In the genomic region with DNA sequence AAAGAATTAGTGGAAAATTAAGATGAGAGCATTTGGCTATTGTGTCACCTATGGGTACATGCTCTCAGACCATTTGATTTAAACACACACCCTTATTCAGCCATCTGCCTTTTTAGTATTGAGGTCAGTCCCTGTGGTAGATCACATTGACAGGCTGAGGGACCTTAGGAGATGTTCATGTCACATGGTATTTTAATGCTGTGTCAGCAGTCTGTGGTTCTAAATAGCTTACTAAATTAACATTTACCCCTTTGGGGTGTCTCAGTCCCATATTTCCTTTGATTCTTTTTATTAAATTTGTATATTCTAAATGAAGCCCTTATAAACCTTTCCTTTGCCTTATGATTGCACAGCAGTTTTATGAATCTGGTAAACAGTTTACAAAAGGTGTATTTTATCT, we compare ENCODE assay signal across 1 cellular context.
TF ChIP-seq lines count a peak whose summit lies in the region.

No MANE protein-coding gene starts in this region.

TF ChIP-seq in K562, 482 proteins besides CTCF, POLR2A, EP300 and RAD21 (continued from another document):
- TF ChIP-seq MAFF (IDR thresholded peaks at IDR 0.05; ENCODE audit: low read length) (peak; percentile 95), C11orf30 (IDR thresholded peaks at IDR 0.05; ENCODE audit: low read depth) (peak; percentile 89), ZBTB1 (CRISPR knock-in tag; IDR thresholded peaks at IDR 0.05; ENCODE audit: borderline replicate concordance, low read depth) (no peak)
- TF ChIP-seq, protein P1, sequence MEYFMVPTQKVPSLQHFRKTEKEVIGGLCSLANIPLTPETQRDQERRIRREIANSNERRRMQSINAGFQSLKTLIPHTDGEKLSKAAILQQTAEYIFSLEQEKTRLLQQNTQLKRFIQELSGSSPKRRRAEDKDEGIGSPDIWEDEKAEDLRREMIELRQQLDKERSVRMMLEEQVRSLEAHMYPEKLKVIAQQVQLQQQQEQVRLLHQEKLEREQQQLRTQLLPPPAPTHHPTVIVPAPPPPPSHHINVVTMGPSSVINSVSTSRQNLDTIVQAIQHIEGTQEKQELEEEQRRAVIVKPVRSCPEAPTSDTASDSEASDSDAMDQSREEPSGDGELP (CRISPR knock-in tag; IDR thresholded peaks at IDR 0.05; ENCODE audit: borderline replicate concordance): no peak
